In genomic region chr4:33837043-33837442, GRCh38 we compare ENCODE assay signal across 1 cellular context.
TF ChIP-seq lines count a peak whose summit lies in the region.

No MANE protein-coding gene starts in this region.

TF ChIP-seq in SK-N-SH treated with all-trans-retinoic acid at 6 μM for 48 hours, 23 proteins besides CTCF, POLR2A, EP300 and RAD21 (continued from another document):
- TF ChIP-seq POU6F1 (CRISPR knock-in tag; IDR thresholded peaks at IDR 0.05; ENCODE audit: borderline replicate concordance, low read depth), result no peak
